23 cellular contexts compared by ENCODE assay signal in genomic region chr6:116990679-116991078, GRCh38.
"Had no signal": no experiment of that assay in that cellular context is flagged by ENCODE, and none has a peak within 500 bp of the region (broad histone marks: within the 10 kb centered on the region; RNA-seq: fewer than 3 reads in every experiment).

No MANE protein-coding gene starts in this region.

- H3K27ac ChIP-seq: dorsolateral prefrontal cortex, epithelial cell of prostate, esophagus muscularis mucosa, foreskin keratinocyte, gastroesophageal sphincter, heart left ventricle, hepatocyte, ovary, sigmoid colon, stomach, thyroid gland had no signal

- H3K4me2 ChIP-seq: hepatocyte had no signal

- H3K9me3 ChIP-seq: esophagus muscularis mucosa, gastroesophageal sphincter, ovary, psoas muscle, sigmoid colon, stomach, thyroid gland had no signal

- H3K4me1 ChIP-seq: esophagus muscularis mucosa, foreskin keratinocyte, gastroesophageal sphincter, heart left ventricle, sigmoid colon, stomach, thyroid gland had no signal

- H2AFZ ChIP-seq: hepatocyte had no signal

- H3K27me3 ChIP-seq: esophagus muscularis mucosa, gastroesophageal sphincter, heart left ventricle, hepatocyte, ovary, sigmoid colon, stomach, thyroid gland had no signal

- DNase-seq: dorsolateral prefrontal cortex; effector CD4-positive, alpha-beta T cell; endodermal cell; foreskin keratinocyte; heart left ventricle; kidney; natural killer cell; occipital lobe; ovary; posterior cingulate gyrus; psoas muscle; right cardiac atrium; sigmoid colon; stimulated activated CD4-positive, alpha-beta T cell treated with anti-CD3 and anti-CD28 coated beads, Interleukin-2, amount 100 ng/mL, for 24 hours; stimulated activated CD4-positive, alpha-beta T cell treated with anti-CD3 and anti-CD28 coated beads, Interleukin-4, amount 100 ng/mL, for 24 hours; stimulated activated naive CD4-positive, alpha-beta T cell treated with Interleukin-2 at 50 U/mL for 16 hours; stomach; thyroid gland had no signal

- H3K36me3 ChIP-seq: esophagus muscularis mucosa, gastroesophageal sphincter, heart left ventricle, ovary, sigmoid colon, stomach, thyroid gland had no signal

- H3K79me2 ChIP-seq: hepatocyte had no signal

- H3K4me3 ChIP-seq: dorsolateral prefrontal cortex, esophagus muscularis mucosa, gastroesophageal sphincter, heart left ventricle, hepatocyte, lung, ovary, psoas muscle, sigmoid colon, stomach, thyroid gland had no signal
